ENCODE assay signal across 8 cellular contexts in genomic region chr6:82067021-82067420, GRCh38.
DNase-seq lines count a peak whose midpoint lies in the region; ATAC-seq and TF ChIP-seq lines count a peak whose summit lies in the region.

No MANE protein-coding gene starts in this region.

- peak overlapping the region; percentile 24 for H3K4me3 ChIP-seq in GM12865 (ENCODE audit: low read depth, low read length)
- no peak overlapping the region for H3K4me3 ChIP-seq in cardiac fibroblast (replicated peaks in 1 of 2; ENCODE audit: low read depth in 2 of 2, low read length in 2 of 2)

- DNase-seq in GM12865 (ENCODE audit: low read depth) (peak; percentile 92), cardiac fibroblast (ENCODE audit: low read depth in 2 of 2) (peak; percentile 19 to 28), DMS53 (lab: John Stamatoyannopoulos, UW) (no peak), iPS-NIHi7 (ENCODE audit: extremely low spot score) (no peak)
- no peak for DNase-seq in stimulated activated naive CD8-positive, alpha-beta T cell treated with anti-CD3 and anti-CD28 coated beads, Interleukin-15, Interleukin-2, amounts not matched to agents 100 U/mL and 50 U/mL, for 24 hours
- DNase-seq in activated T-cell treated with anti-CD3 and anti-CD28 coated beads, Interleukin-2, amount 50 U/mL, for 1 hour: no peak

- ATAC-seq in GM21360 (IDR thresholded peaks at IDR 0.05; ENCODE audit: unreplicated experiment) (peak; percentile 85), HG03135 (IDR thresholded peaks at IDR 0.05; ENCODE audit: unreplicated experiment) (peak; percentile 99)
- ATAC-seq in stimulated activated naive CD8-positive, alpha-beta T cell treated with anti-CD3 and anti-CD28 coated beads, Interleukin-15, Interleukin-2, amounts not matched to agents 100 U/mL and 50 U/mL, for 24 hours: no peak

- TF ChIP-seq CTCF in GM12865 (IDR thresholded peaks at IDR 0.05; ENCODE audit: insufficient read depth, low read depth, low read length, missing control alignments) (no peak), cardiac fibroblast (IDR thresholded peaks at IDR 0.05; ENCODE audit: low read depth, low read length) (no peak)

Comparison
In these comparisons a context has a peak if more than half of its experiments do, and no peak if none do; other contexts are left out.
1. DNase-seq: peak in GM12865 (single experiment) and cardiac fibroblast (2 of 2); none in stimulated activated naive CD8-positive, alpha-beta T cell treated with anti-CD3 and anti-CD28 coated beads, Interleukin-15, Interleukin-2, amounts not matched to agents 100 U/mL and 50 U/mL, for 24 hours (single experiment), activated T-cell treated with anti-CD3 and anti-CD28 coated beads, Interleukin-2, amount 50 U/mL, for 1 hour (single experiment), DMS53 (single experiment) and iPS-NIHi7 (single experiment).